ENCODE assay signal across 17 cellular contexts in the genomic region with DNA sequence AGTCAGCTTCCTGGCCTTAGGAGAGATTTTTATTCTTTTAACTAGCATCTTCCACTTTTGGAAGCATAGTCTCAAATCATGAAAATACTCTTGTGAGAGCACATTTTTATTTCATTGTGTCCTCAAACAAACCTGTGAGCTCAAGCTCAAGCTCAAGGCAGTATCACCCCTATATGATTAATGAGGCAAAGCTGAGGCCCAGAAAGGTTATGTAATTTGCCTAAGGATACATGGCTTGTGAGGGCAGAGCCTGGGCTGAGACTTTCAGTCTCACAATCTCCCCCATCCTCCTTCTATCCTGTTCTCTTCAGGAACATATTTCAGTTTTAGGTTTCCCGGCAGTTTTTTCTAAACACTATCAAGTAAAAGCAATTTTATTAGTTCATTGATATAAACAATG.
"Had no signal": no experiment of that assay in that cellular context is flagged by ENCODE, and none has a peak within 500 bp of the region (broad histone marks: within the 10 kb centered on the region; RNA-seq: fewer than 3 reads in every experiment).

No MANE protein-coding gene starts in this region.

- DNase-seq: activated CD4-positive, alpha-beta T cell treated with anti-CD3 and anti-CD28 coated beads for 36 hours; activated CD4-positive, alpha-beta T cell treated with anti-CD3 and anti-CD28 coated beads, Interleukin-2, amount 50 U/mL, for 48 hours; activated gamma-delta T cell treated with Interleukin-2 at 50 U/mL for 16 hours; amniotic stem cell; dermis blood vessel endothelial cell; effector memory CD4-positive, alpha-beta T cell; hippocampal formation; kidney; left lung; stimulated activated CD4-positive, alpha-beta T cell treated with anti-CD3 and anti-CD28 coated beads, Interleukin-1b, Interleukin-23, amount 100 ng/mL, for 48 hours; stimulated activated naive CD8-positive, alpha-beta T cell treated with anti-CD3 and anti-CD28 coated beads, Interleukin-15, Interleukin-2, amounts not matched to agents 100 U/mL and 50 U/mL, for 24 hours; substantia nigra; T-helper 17 cell; transverse colon had no signal

- H3K27ac ChIP-seq: foreskin keratinocyte, left lung, transverse colon, vagina had no signal

- H3K36me3 ChIP-seq: left lung, transverse colon, vagina had no signal

- H3K4me3 ChIP-seq: left lung, transverse colon, vagina had no signal

- H3K4me1 ChIP-seq: foreskin keratinocyte, left lung had no signal

- H3K9me3 ChIP-seq: left lung, transverse colon, vagina had no signal

- H3K27me3 ChIP-seq: foreskin keratinocyte, left lung, transverse colon, vagina had no signal

- ATAC-seq: activated CD4-positive, alpha-beta T cell treated with anti-CD3 and anti-CD28 coated beads for 36 hours; activated naive CD4-positive, alpha-beta T cell treated with anti-CD3 and anti-CD28 coated beads, Interleukin-2, amount 50 U/mL, for 72 hours; foreskin keratinocyte; left lung; stimulated activated naive CD8-positive, alpha-beta T cell treated with anti-CD3 and anti-CD28 coated beads, Interleukin-15, Interleukin-2, amounts not matched to agents 100 U/mL and 50 U/mL, for 24 hours; T-helper 17 cell had no signal
